In genomic region chr1:47432071-47433036, GRCh38 we compare ENCODE assay signal across 8 cellular contexts. TPM values are rescaled to one million over a fixed set of nuclear protein-coding genes. Genes with fewer than 3 reads are reported as not detected.
DNase-seq lines count a peak whose midpoint lies in the region; ATAC-seq and TF ChIP-seq lines count a peak whose summit lies in the region.
"Had no signal": no experiment of that assay in that cellular context is flagged by ENCODE, and none has a peak within 500 bp of the region (broad histone marks: within the 10 kb centered on the region; RNA-seq: fewer than 3 reads in every experiment).

No MANE protein-coding gene starts in this region.

- H3K27me3 Mint-ChIP-seq in IgD-negative memory B cell (peaks cover 38% of the 10 kb centered on the region), brain (peaks cover 91% of the 10 kb centered on the region)

- H3K9me3 ChIP-seq in sigmoid colon, result no peaks in the 10 kb centered on the region

- H3K4me3 Mint-ChIP-seq in IgD-negative memory B cell (peak overlapping the region; percentile 44 to 82 (median 70)), brain (peak overlapping the region; percentile 59 to 80 (median 75))

- peak overlapping the region; percentile 41 for H3K4me3 ChIP-seq in iPS-11a (ENCODE audit: low read depth, low read length)
- peak overlapping the region in 1 of 4 donors; percentile 1 for H3K4me3 ChIP-seq in sigmoid colon

- ATAC-seq in GM18502 (IDR thresholded peaks at IDR 0.05; ENCODE audit: poor library complexity, unreplicated experiment) (peak; percentile 34), GM21528 (IDR thresholded peaks at IDR 0.05; ENCODE audit: low FRiP score, unreplicated experiment) (no peak)

- H3K4me1 Mint-ChIP-seq in IgD-negative memory B cell, result peaks cover 18 to 30% (median 25%) of the 10 kb centered on the region in 3 donors
- H3K4me1 Mint-ChIP-seq in brain, result peaks cover 40% of the 10 kb centered on the region

- no peaks in the 10 kb centered on the region for H3K36me3 ChIP-seq in sigmoid colon

- no peak overlapping the region for H3K27ac ChIP-seq in sigmoid colon

- peak overlapping the region; percentile 31 to 75 (median 39) for H3K27ac Mint-ChIP-seq in IgD-negative memory B cell
- peak overlapping the region in 1 of 5 experiments; percentile 81 for H3K27ac Mint-ChIP-seq in brain

- intact Hi-C loops in sigmoid colon (cut with DNase I), result loop anchor here (5.0 kb wide), 1 partner anchor 295 kb away; no protein-coding TSS in a partner anchor

- H3K36me3 Mint-ChIP-seq in IgD-negative memory B cell, result no peaks in the 10 kb centered on the region
- no peaks in the 10 kb centered on the region for H3K36me3 Mint-ChIP-seq in brain

- 4 to 10% methylated on average over 32 of the region's 32 CpGs for WGBS in sigmoid colon, 2 donors

- no peak for TF ChIP-seq EP300 in sigmoid colon (IDR thresholded peaks at IDR 0.05)

- H3K27me3 ChIP-seq in sigmoid colon, result peaks cover 55 to 100% (median 77%) of the 10 kb centered on the region in 3 donors

- TF ChIP-seq CTCF in brain (conservative IDR thresholded peaks at IDR 0.05) (peak; percentile 92), sigmoid colon (IDR thresholded peaks at IDR 0.05) (peak in 3 of 4 experiments; percentile 43 to 64 (median 58))

- H3K4me1 ChIP-seq in sigmoid colon, result peaks cover 0 to 49% (median 43%) of the 10 kb centered on the region in 4 donors

- DNase-seq in T-helper 9 cell, result peak; percentile 54
- peak; percentile 79 for DNase-seq in sigmoid colon

- no peak for TF ChIP-seq POLR2A in sigmoid colon (IDR thresholded peaks at IDR 0.05)

- H3K9me3 Mint-ChIP-seq in IgD-negative memory B cell, result no peaks in the 10 kb centered on the region
- peaks cover 0 to 5% (median 0%) of the 10 kb centered on the region in 5 experiments for H3K9me3 Mint-ChIP-seq in brain

RNA-seq across cellular contexts. Expression of gene FOXD2, which starts 5.5 kb away (rescaled TPM):
- polyA plus RNA-seq in IgD-negative memory B cell (0.04 TPM), brain (ENCODE audit: insufficient read depth, low read depth, low replicate concordance) (0.49 TPM), sigmoid colon (1 to 10 TPM; 3.0 to 4.9 (median 4.5) TPM)
- total RNA-seq in sigmoid colon, result under 1 TPM in 2 of 4 donors, not detected in 2; under 0.01 to 0.14 TPM

RNA-seq across cellular contexts. Expression of gene FOXE3, which starts 16.3 kb away (rescaled TPM):
- polyA plus RNA-seq in IgD-negative memory B cell (not detected), brain (ENCODE audit: insufficient read depth, low read depth, low replicate concordance) (0.95 TPM), sigmoid colon (under 1 TPM in 1 of 3 donors, not detected in 2; 0.15 TPM)
- not detected for total RNA-seq in sigmoid colon
- total RNA-seq: mononuclear cell had no signal
